In the genomic region with DNA sequence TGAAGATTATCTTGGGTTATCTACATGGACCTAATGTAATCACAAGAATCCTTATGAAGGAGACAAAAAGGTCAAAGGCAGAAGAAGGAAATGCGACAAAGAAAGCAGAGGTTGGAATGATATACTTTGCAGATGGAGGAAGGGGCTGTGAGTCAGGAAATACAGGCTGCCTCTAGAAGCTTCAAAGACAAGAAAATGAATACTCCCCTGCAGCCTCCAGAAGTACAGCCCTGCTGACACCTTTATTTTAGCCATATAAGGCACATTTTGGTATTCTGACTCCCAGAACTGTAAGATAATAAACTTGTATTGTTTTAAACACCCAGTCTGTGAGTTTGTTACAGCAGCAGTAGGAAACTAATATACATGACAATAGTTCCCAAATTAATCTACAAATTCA, we compare ENCODE assay signal across 1 cellular context.
TF ChIP-seq lines count a peak whose summit lies in the region.

No MANE protein-coding gene starts in this region.

TF ChIP-seq in GM23338, 12 proteins besides CTCF, POLR2A, EP300 and RAD21 (continued from another document):
- TF ChIP-seq, protein P1, sequence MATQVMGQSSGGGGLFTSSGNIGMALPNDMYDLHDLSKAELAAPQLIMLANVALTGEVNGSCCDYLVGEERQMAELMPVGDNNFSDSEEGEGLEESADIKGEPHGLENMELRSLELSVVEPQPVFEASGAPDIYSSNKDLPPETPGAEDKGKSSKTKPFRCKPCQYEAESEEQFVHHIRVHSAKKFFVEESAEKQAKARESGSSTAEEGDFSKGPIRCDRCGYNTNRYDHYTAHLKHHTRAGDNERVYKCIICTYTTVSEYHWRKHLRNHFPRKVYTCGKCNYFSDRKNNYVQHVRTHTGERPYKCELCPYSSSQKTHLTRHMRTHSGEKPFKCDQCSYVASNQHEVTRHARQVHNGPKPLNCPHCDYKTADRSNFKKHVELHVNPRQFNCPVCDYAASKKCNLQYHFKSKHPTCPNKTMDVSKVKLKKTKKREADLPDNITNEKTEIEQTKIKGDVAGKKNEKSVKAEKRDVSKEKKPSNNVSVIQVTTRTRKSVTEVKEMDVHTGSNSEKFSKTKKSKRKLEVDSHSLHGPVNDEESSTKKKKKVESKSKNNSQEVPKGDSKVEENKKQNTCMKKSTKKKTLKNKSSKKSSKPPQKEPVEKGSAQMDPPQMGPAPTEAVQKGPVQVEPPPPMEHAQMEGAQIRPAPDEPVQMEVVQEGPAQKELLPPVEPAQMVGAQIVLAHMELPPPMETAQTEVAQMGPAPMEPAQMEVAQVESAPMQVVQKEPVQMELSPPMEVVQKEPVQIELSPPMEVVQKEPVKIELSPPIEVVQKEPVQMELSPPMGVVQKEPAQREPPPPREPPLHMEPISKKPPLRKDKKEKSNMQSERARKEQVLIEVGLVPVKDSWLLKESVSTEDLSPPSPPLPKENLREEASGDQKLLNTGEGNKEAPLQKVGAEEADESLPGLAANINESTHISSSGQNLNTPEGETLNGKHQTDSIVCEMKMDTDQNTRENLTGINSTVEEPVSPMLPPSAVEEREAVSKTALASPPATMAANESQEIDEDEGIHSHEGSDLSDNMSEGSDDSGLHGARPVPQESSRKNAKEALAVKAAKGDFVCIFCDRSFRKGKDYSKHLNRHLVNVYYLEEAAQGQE (IDR thresholded peaks at IDR 0.05; ENCODE audit: unreplicated experiment) = no peak
- no peak for TF ChIP-seq NANOG (IDR thresholded peaks at IDR 0.05; ENCODE audit: borderline replicate concordance)
- TF ChIP-seq, protein P2, sequence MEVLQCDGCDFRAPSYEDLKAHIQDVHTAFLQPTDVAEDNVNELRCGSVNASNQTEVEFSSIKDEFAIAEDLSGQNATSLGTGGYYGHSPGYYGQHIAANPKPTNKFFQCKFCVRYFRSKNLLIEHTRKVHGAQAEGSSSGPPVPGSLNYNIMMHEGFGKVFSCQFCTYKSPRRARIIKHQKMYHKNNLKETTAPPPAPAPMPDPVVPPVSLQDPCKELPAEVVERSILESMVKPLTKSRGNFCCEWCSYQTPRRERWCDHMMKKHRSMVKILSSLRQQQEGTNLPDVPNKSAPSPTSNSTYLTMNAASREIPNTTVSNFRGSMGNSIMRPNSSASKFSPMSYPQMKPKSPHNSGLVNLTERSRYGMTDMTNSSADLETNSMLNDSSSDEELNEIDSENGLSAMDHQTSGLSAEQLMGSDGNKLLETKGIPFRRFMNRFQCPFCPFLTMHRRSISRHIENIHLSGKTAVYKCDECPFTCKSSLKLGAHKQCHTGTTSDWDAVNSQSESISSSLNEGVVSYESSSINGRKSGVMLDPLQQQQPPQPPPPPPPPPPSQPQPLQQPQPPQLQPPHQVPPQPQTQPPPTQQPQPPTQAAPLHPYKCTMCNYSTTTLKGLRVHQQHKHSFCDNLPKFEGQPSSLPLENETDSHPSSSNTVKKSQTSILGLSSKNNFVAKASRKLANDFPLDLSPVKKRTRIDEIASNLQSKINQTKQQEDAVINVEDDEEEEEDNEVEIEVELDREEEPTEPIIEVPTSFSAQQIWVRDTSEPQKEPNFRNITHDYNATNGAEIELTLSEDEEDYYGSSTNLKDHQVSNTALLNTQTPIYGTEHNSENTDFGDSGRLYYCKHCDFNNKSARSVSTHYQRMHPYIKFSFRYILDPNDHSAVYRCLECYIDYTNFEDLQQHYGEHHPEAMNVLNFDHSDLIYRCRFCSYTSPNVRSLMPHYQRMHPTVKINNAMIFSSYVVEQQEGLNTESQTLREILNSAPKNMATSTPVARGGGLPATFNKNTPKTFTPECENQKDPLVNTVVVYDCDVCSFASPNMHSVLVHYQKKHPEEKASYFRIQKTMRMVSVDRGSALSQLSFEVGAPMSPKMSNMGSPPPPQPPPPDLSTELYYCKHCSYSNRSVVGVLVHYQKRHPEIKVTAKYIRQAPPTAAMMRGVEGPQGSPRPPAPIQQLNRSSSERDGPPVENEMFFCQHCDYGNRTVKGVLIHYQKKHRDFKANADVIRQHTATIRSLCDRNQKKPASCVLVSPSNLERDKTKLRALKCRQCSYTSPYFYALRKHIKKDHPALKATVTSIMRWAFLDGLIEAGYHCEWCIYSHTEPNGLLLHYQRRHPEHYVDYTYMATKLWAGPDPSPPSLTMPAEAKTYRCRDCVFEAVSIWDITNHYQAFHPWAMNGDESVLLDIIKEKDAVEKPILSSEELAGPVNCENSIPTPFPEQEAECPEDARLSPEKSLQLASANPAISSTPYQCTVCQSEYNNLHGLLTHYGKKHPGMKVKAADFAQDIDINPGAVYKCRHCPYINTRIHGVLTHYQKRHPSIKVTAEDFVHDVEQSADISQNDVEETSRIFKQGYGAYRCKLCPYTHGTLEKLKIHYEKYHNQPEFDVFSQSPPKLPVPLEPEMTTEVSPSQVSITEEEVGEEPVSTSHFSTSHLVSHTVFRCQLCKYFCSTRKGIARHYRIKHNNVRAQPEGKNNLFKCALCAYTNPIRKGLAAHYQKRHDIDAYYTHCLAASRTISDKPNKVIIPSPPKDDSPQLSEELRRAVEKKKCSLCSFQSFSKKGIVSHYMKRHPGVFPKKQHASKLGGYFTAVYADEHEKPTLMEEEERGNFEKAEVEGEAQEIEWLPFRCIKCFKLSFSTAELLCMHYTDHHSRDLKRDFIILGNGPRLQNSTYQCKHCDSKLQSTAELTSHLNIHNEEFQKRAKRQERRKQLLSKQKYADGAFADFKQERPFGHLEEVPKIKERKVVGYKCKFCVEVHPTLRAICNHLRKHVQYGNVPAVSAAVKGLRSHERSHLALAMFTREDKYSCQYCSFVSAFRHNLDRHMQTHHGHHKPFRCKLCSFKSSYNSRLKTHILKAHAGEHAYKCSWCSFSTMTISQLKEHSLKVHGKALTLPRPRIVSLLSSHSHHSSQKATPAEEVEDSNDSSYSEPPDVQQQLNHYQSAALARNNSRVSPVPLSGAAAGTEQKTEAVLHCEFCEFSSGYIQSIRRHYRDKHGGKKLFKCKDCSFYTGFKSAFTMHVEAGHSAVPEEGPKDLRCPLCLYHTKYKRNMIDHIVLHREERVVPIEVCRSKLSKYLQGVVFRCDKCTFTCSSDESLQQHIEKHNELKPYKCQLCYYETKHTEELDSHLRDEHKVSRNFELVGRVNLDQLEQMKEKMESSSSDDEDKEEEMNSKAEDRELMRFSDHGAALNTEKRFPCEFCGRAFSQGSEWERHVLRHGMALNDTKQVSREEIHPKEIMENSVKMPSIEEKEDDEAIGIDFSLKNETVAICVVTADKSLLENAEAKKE (CRISPR knock-in tag; IDR thresholded peaks at IDR 0.05) = no peak
- no peak for TF ChIP-seq ZNF331 (CRISPR knock-in tag; IDR thresholded peaks at IDR 0.05; ENCODE audit: low read depth)
